ENCODE assay signal across 23 cellular contexts in genomic region chr5:144427871-144428270, GRCh38.
"Had no signal": no experiment of that assay in that cellular context is flagged by ENCODE, and none has a peak within 500 bp of the region (broad histone marks: within the 10 kb centered on the region; RNA-seq: fewer than 3 reads in every experiment).

No MANE protein-coding gene starts in this region.

- DNase-seq: cortex of kidney; dorsolateral prefrontal cortex; effector CD8-positive, alpha-beta T cell; heart left ventricle; hypothalamus; islet precursor cell; left cardiac atrium; left ventricle myocardium inferior; lower lobe of right lung; midbrain; naive thymus-derived CD4-positive, alpha-beta T cell; nephron progenitor cell; retina; stimulated activated CD4-positive, alpha-beta T cell treated with anti-CD3 and anti-CD28 coated beads, Interleukin-2, amount 100 ng/mL, for 24 hours; stimulated activated CD4-positive, alpha-beta T cell treated with anti-CD3 and anti-CD28 coated beads, Interleukin-4, amount 100 ng/mL, for 4 hours; stimulated activated naive B cell treated with anti-CD40 and anti-IgM and Interleukin-4, amounts not matched to agents 10 μg/mL and 1 μg/mL and 100 μg/mL, for 72 hours; stimulated activated naive CD8-positive, alpha-beta T cell treated with anti-CD3 and anti-CD28 coated beads, Interleukin-15, amount 100 ng/mL, for 72 hours; testis had no signal

- H3K27ac ChIP-seq: dorsolateral prefrontal cortex, heart left ventricle, left ventricle myocardium inferior, lower lobe of right lung, parathyroid adenoma, prostate gland, skin epidermis, testis, tibial nerve had no signal

- H3K36me3 ChIP-seq: heart left ventricle, left ventricle myocardium inferior, lower lobe of right lung, prostate gland, tibial nerve had no signal

- ATAC-seq: heart left ventricle; lower lobe of right lung; naive thymus-derived CD4-positive, alpha-beta T cell; sciatic nerve; stimulated activated naive B cell treated with anti-CD40 and anti-IgM and Interleukin-4, amounts not matched to agents 10 μg/mL and 1 μg/mL and 100 μg/mL, for 72 hours; stimulated activated naive CD8-positive, alpha-beta T cell treated with anti-CD3 and anti-CD28 coated beads, Interleukin-15, amount 100 ng/mL, for 72 hours had no signal

- H3K9me3 ChIP-seq: heart left ventricle, left ventricle myocardium inferior, lower lobe of right lung, prostate gland, testis, tibial nerve had no signal

- H3K4me3 ChIP-seq: dorsolateral prefrontal cortex, heart left ventricle, left ventricle myocardium inferior, lower lobe of right lung, prostate gland, skin epidermis, testis, tibial nerve had no signal

- H3K4me1 ChIP-seq: heart left ventricle, left ventricle myocardium inferior, lower lobe of right lung, parathyroid adenoma, prostate gland, testis, tibial nerve had no signal

- H3K27me3 ChIP-seq: dorsolateral prefrontal cortex, heart left ventricle, testis, tibial nerve had no signal
